In the genomic region with DNA sequence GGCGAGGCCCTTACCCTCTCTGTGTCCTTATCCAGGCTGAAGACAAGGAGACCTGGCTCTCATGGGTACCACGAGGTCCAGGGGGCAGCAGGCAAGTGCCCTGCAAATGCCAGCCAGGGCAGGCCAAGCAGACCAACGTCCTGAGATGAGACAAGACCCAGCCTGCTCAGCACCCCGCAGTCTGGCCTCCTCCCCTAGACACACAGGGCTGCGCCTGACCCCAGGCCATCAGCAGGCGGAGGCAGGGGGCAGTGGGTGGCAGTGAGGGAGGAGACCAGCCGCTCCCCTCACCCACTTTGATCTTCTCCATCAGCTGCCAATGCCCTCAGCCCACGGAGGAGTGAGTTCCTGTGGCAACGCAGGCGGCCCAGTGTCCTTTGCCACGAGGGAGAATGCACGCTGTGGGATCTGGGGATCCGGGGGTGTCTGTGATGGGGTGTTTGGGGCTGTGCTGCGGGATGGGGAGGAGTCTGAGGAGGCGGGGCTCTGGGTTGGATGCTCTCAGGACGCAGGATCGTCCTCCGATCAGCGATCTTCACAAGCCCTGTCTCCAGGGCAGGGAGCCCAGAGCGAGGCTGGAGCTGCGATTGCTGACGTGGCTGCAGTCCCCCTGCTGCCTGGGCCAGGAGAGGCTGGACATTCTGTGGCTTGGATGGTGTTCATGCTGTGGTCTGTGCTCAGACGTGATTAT, we compare ENCODE assay signal across 16 cellular contexts. TPM values are rescaled to one million over a fixed set of nuclear protein-coding genes. Genes with fewer than 3 reads are reported as not detected.
A peak's percentile ranks its signal among the peaks of the same experiment; 100 is the strongest.
DNase-seq lines count a peak whose midpoint lies in the region; ATAC-seq and TF ChIP-seq lines count a peak whose summit lies in the region.
"Had no signal": no experiment of that assay in that cellular context is flagged by ENCODE, and none has a peak within 500 bp of the region (broad histone marks: within the 10 kb centered on the region; RNA-seq: fewer than 3 reads in every experiment).

No MANE protein-coding gene starts in this region.

- no peak for TF ChIP-seq POLR2A in stomach (IDR thresholded peaks at IDR 0.05)

- H3K27ac Mint-ChIP-seq in CD8-positive, alpha-beta T cell: no peak overlapping the region
- H3K27ac Mint-ChIP-seq: activated CD4-positive, alpha-beta T cell treated with anti-CD3 and anti-CD28 coated beads for 36 hours; activated T-helper 17 cell treated with anti-CD3 and anti-CD28 coated beads, Interleukin-2, amount 50 U/mL, for 72 hours; stimulated activated effector memory CD8-positive, alpha-beta T cell treated with anti-CD3 and anti-CD28 coated beads, Interleukin-12 subunit alpha, Interleukin-12 subunit beta, amount 100 ng/mL, for 72 hours had no signal

- H3K9ac ChIP-seq in adipocyte (ENCODE audit: low read length): peak overlapping the region; percentile 40

- H3K4me3 Mint-ChIP-seq in CD8-positive, alpha-beta T cell: no peak overlapping the region
- H3K4me3 Mint-ChIP-seq: activated CD4-positive, alpha-beta T cell treated with anti-CD3 and anti-CD28 coated beads for 36 hours; activated T-helper 17 cell treated with anti-CD3 and anti-CD28 coated beads, Interleukin-2, amount 50 U/mL, for 72 hours; stimulated activated effector memory CD8-positive, alpha-beta T cell treated with anti-CD3 and anti-CD28 coated beads, Interleukin-12 subunit alpha, Interleukin-12 subunit beta, amount 100 ng/mL, for 72 hours had no signal

- peak overlapping the region in 3 of 5 donors; percentile 10 to 68 (median 29) for H3K27ac ChIP-seq in stomach
- H3K27ac ChIP-seq in CD8-positive, alpha-beta T cell (ENCODE audit: low read depth, low read length): no peak overlapping the region

- TF ChIP-seq CTCF in foreskin fibroblast (IDR thresholded peaks at IDR 0.05; ENCODE audit: low read depth, low read length) (peak; percentile 14), stomach (IDR thresholded peaks at IDR 0.05) (no peak)
- no peak for TF ChIP-seq CTCF in CD8-positive, alpha-beta T cell (IDR thresholded peaks at IDR 0.05)

- H3K9me3 ChIP-seq in adipocyte (ENCODE audit: control insufficient read depth, low read length) (no peaks in the 10 kb centered on the region), stomach (no peaks in the 10 kb centered on the region)
- no peaks in the 10 kb centered on the region for H3K9me3 ChIP-seq in CD8-positive, alpha-beta T cell (ENCODE audit: low read length)

- H3K4me1 ChIP-seq in adipocyte (ENCODE audit: control insufficient read depth, insufficient read depth, low read length) (peaks cover 20% of the 10 kb centered on the region), stomach (peaks cover 25 to 48% (median 32%) of the 10 kb centered on the region in 4 donors)
- peaks cover 5% of the 10 kb centered on the region for H3K4me1 ChIP-seq in CD8-positive, alpha-beta T cell (ENCODE audit: insufficient read depth, low read length)

- no peaks in the 10 kb centered on the region for H3K36me3 Mint-ChIP-seq in CD8-positive, alpha-beta T cell
- H3K36me3 Mint-ChIP-seq: stimulated activated effector memory CD8-positive, alpha-beta T cell treated with anti-CD3 and anti-CD28 coated beads, Interleukin-12 subunit alpha, Interleukin-12 subunit beta, amount 100 ng/mL, for 72 hours had no signal

- no peak for TF ChIP-seq EP300 in stomach (IDR thresholded peaks at IDR 0.05)

- DNase-seq in GM03348 (ENCODE audit: low spot score): peak; percentile 85
- DNase-seq in adipocyte (ENCODE audit: low read depth): no peak
- DNase-seq in foreskin fibroblast: peak; percentile 89 to 95
- no peak for DNase-seq in stomach
- no peak for DNase-seq in CD8-positive, alpha-beta T cell
- DNase-seq in stimulated activated naive CD4-positive, alpha-beta T cell (lab: John Stamatoyannopoulos, UW): no peak
- no peak for DNase-seq in NAMALWA (ENCODE audit: low spot score)
- DNase-seq: activated CD4-positive, alpha-beta T cell treated with anti-CD3 and anti-CD28 coated beads for 36 hours; Calu3; cortex of kidney; GOT3; NCI-H1092 treated with DMSO at 0.1 percent for 48 hours; NCI-H774 had no signal

- no peak overlapping the region for H3K4me3 ChIP-seq in adipocyte (ENCODE audit: low read length)
- no peak overlapping the region for H3K4me3 ChIP-seq in foreskin fibroblast (ENCODE audit: low read depth in 1 of 2, low read length in 2 of 2)
- no peak overlapping the region for H3K4me3 ChIP-seq in stomach
- H3K4me3 ChIP-seq in CD8-positive, alpha-beta T cell (ENCODE audit: low read depth, low read length): no peak overlapping the region

- POLR2A ChIA-PET in CD8-positive, alpha-beta T cell (lab: Charles Lee): no interaction called here

- intact Hi-C loops in stomach (cut with DNase I; ENCODE audit: low total_unique reads): loop anchor here (5.0 kb wide), 1 partner anchor 118 kb away; no protein-coding TSS in a partner anchor
- intact Hi-C loops in CD8-positive, alpha-beta T cell (cut with DNase I, micrococcal nuclease): loop anchor here in 1 of 2 experiments (5.0 kb wide), 1 partner anchor 473 kb away; no protein-coding TSS in a partner anchor

- H3K36me3 ChIP-seq in adipocyte (ENCODE audit: control insufficient read depth, insufficient read depth, low read length, severe bottlenecking): no peaks in the 10 kb centered on the region
- H3K36me3 ChIP-seq in stomach: no peaks in the 10 kb centered on the region
- H3K36me3 ChIP-seq in CD8-positive, alpha-beta T cell (ENCODE audit: insufficient read depth, low read length): no peaks in the 10 kb centered on the region

- 42 to 55% (median 48%) methylated on average over 17 to 23 of the region's 23 CpGs for WGBS in stomach, 5 donors

- no peaks in the 10 kb centered on the region for H3K4me1 Mint-ChIP-seq in CD8-positive, alpha-beta T cell (ENCODE audit: low read depth)
- H3K4me1 Mint-ChIP-seq: activated T-helper 17 cell treated with anti-CD3 and anti-CD28 coated beads, Interleukin-2, amount 50 U/mL, for 72 hours; stimulated activated effector memory CD8-positive, alpha-beta T cell treated with anti-CD3 and anti-CD28 coated beads, Interleukin-12 subunit alpha, Interleukin-12 subunit beta, amount 100 ng/mL, for 72 hours had no signal

- H3K9me3 Mint-ChIP-seq in CD8-positive, alpha-beta T cell: no peaks in the 10 kb centered on the region
- H3K9me3 Mint-ChIP-seq: activated T-helper 17 cell treated with anti-CD3 and anti-CD28 coated beads, Interleukin-2, amount 50 U/mL, for 72 hours; stimulated activated effector memory CD8-positive, alpha-beta T cell treated with anti-CD3 and anti-CD28 coated beads, Interleukin-12 subunit alpha, Interleukin-12 subunit beta, amount 100 ng/mL, for 72 hours had no signal

- H3K27me3 ChIP-seq in adipocyte (replicated peaks; ENCODE audit: control insufficient read depth, insufficient read depth, low read length) (no peaks in the 10 kb centered on the region), stomach (no peaks in the 10 kb centered on the region)
- no peaks in the 10 kb centered on the region for H3K27me3 ChIP-seq in CD8-positive, alpha-beta T cell (ENCODE audit: insufficient read depth, low read length)

- CTCF ChIA-PET in CD8-positive, alpha-beta T cell (lab: Charles Lee): interaction anchor here (1.0 to 10.7 kb wide), 8 partner anchors 106 to 196 kb away, joined by 3 to 206 read pairs (median 35); a partner anchor contains a TSS

- ATAC-seq in CD8-positive, alpha-beta T cell: no peak
- ATAC-seq in HG03469 (IDR thresholded peaks at IDR 0.05; ENCODE audit: unreplicated experiment): no peak
- ATAC-seq: activated CD4-positive, alpha-beta T cell treated with anti-CD3 and anti-CD28 coated beads for 36 hours; activated T-helper 17 cell treated with anti-CD3 and anti-CD28 coated beads, Interleukin-2, amount 50 U/mL, for 72 hours; stimulated activated effector memory CD8-positive, alpha-beta T cell treated with anti-CD3 and anti-CD28 coated beads, Interleukin-12 subunit alpha, Interleukin-12 subunit beta, amount 100 ng/mL, for 72 hours had no signal

- no peaks in the 10 kb centered on the region for H3K27me3 Mint-ChIP-seq in CD8-positive, alpha-beta T cell (ENCODE audit: low read depth)
- H3K27me3 Mint-ChIP-seq: activated CD4-positive, alpha-beta T cell treated with anti-CD3 and anti-CD28 coated beads for 36 hours; activated T-helper 17 cell treated with anti-CD3 and anti-CD28 coated beads, Interleukin-2, amount 50 U/mL, for 72 hours had no signal

RNA-seq across cellular contexts. Expression of a gene that starts 30.5 kb away (rescaled TPM):
- 10 to 100 TPM in 4 of 5 donors, 1 to 10 TPM in 1; 8.2 to 28.8 (median 19.4) TPM for total RNA-seq in stomach
- polyA plus RNA-seq in stomach: 1 to 10 TPM; 3.4 to 8.6 (median 5.3) TPM
- 1 to 10 TPM; 4.4 to 6.9 TPM for total RNA-seq in CD8-positive, alpha-beta T cell

Comparison
In these comparisons a context has a peak if more than half of its experiments do, and no peak if none do; other contexts are left out.
1. DNase-seq: peak in GM03348 (single experiment) and foreskin fibroblast (2 of 2); none in adipocyte (single experiment), stomach (single experiment), CD8-positive, alpha-beta T cell (0 of 7), stimulated activated naive CD4-positive, alpha-beta T cell (0 of 6) and NAMALWA (single experiment).